Comparison of ENCODE assay signal across 8 cellular contexts in the genomic region with DNA sequence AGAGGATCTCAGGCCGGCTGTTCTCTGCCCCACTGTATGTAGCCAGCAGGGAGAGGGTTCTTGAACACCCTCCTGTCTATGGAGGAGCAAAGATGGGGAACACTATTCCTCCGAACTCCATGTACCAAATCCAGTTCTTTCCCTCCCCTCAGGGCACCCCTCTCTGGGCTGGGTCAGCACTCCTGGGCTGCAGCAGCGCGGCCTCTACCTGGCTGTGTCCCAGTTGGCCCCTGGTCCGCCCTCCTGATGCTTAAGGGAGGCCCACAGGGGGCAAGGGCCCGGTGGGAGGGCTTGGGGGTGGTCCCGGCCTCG. TPM values are rescaled to one million over a fixed set of nuclear protein-coding genes. Genes with fewer than 3 reads are reported as not detected.
A peak's percentile ranks its signal among the peaks of the same experiment; 100 is the strongest.
DNase-seq lines count a peak whose midpoint lies in the region; ATAC-seq and TF ChIP-seq lines count a peak whose summit lies in the region.

No MANE protein-coding gene starts in this region.

- ATAC-seq in GM19463 (IDR thresholded peaks at IDR 0.05; ENCODE audit: unreplicated experiment) (peak; percentile 21), gastroesophageal sphincter (no peak), HG03378 (IDR thresholded peaks at IDR 0.05; ENCODE audit: unreplicated experiment) (no peak)

- H3K27ac ChIP-seq in SJCRH30 (peak overlapping the region; percentile 36), gastroesophageal sphincter (peak overlapping the region in 3 of 4 donors; percentile 88 to 93 (median 92)), skin epidermis (peak overlapping the region; percentile 35 to 97 (median 91))

- peaks cover 3% of the 10 kb centered on the region; the same call in 1 of the 2 replicates for H3K4me1 ChIP-seq in SJCRH30
- peaks cover 0 to 65% (median 23%) of the 10 kb centered on the region in 3 donors for H3K4me1 ChIP-seq in gastroesophageal sphincter

- peaks cover 6% of the 10 kb centered on the region; the same call in 1 of the 2 replicates for H3K36me3 ChIP-seq in SJCRH30
- peaks cover 0 to 27% of the 10 kb centered on the region in 2 donors for H3K36me3 ChIP-seq in gastroesophageal sphincter

- no peak for TF ChIP-seq EP300 in gastroesophageal sphincter (IDR thresholded peaks at IDR 0.05)

- H3K27me3 ChIP-seq in SJCRH30 (peaks cover 4% of the 10 kb centered on the region; the same call in 1 of the 2 replicates), gastroesophageal sphincter (peaks cover 29% of the 10 kb centered on the region)

- 80% methylated on average over 1 of the region's 8 CpGs; no CpG with 5 or more reads in 1 of the 2 donors for WGBS in gastroesophageal sphincter (ENCODE audit: low coverage in 1 of 2), 2 donors

- TF ChIP-seq POLR2A in gastroesophageal sphincter (IDR thresholded peaks at IDR 0.05), result no peak

- TF ChIP-seq CTCF in gastroesophageal sphincter (IDR thresholded peaks at IDR 0.05), result no peak

- H3K4me3 ChIP-seq in SJCRH30 (peak overlapping the region; percentile 90), gastroesophageal sphincter (peak overlapping the region; percentile 65 to 87), skin epidermis (peak overlapping the region; percentile 83 to 100 (median 98))

- DNase-seq in SJCRH30, result no peak
- DNase-seq in NCI-H128 (lab: John Stamatoyannopoulos, UW; ENCODE audit: unreplicated experiment), result no peak
- DNase-seq in stimulated activated CD4-positive, alpha-beta T cell treated with anti-CD3 and anti-CD28 coated beads, Interleukin-4, amount 100 ng/mL, for 1 hour, result no peak
- DNase-seq in epidermal melanocyte (ENCODE audit: insufficient read length, low spot score), result no peak

- H3K9me3 ChIP-seq in SJCRH30 (replicated peaks) (no peaks in the 10 kb centered on the region), gastroesophageal sphincter (no peaks in the 10 kb centered on the region)

RNA-seq across cellular contexts. Expression of a gene that starts 0.5 kb away (rescaled TPM):
- 26.7 and 30.4 TPM in 2 replicates for total RNA-seq in SJCRH30 (2014; rRNA removed; shearing (Covaris generic))
- 10 to 100 TPM; 23.8 to 43.4 (median 32.6) TPM for total RNA-seq in gastroesophageal sphincter

RNA-seq across cellular contexts. Expression of a gene that starts 4.3 kb away (rescaled TPM):
- total RNA-seq in SJCRH30 (2014; rRNA removed; shearing (Covaris generic)), result 0.15 TPM in 1 of 2 replicates, not detected in the other
- total RNA-seq in gastroesophageal sphincter, result under 1 TPM in 1 of 4 donors, not detected in 3; 0.73 TPM

RNA-seq across cellular contexts. Expression of a gene that starts 36.8 kb away (rescaled TPM):
- 0.45 and 0.51 TPM in 2 replicates for total RNA-seq in SJCRH30 (2014; rRNA removed; shearing (Covaris generic))
- total RNA-seq in gastroesophageal sphincter, result 10 to 100 TPM; 43.3 to 57.8 (median 50.6) TPM

Comparison
In these comparisons a context has a peak if more than half of its experiments do, and no peak if none do; other contexts are left out.
1. H3K27ac ChIP-seq: peak in every context shown above with its lines; median percentile 92 in gastroesophageal sphincter; 91 in skin epidermis; 36 in SJCRH30.
2. RNA of a gene that starts 36.8 kb away (total RNA-seq): 43.3 to 57.8 TPM in gastroesophageal sphincter; 0.45 to 0.51 TPM in SJCRH30; every median in the first group is over 10 times any median in the second.
3. Peak in every context shown above with its lines, with median percentiles within 50 percentile points of each other: H3K4me3 ChIP-seq.